Comparison of ENCODE assay signal across 10 cellular contexts in the genomic region with DNA sequence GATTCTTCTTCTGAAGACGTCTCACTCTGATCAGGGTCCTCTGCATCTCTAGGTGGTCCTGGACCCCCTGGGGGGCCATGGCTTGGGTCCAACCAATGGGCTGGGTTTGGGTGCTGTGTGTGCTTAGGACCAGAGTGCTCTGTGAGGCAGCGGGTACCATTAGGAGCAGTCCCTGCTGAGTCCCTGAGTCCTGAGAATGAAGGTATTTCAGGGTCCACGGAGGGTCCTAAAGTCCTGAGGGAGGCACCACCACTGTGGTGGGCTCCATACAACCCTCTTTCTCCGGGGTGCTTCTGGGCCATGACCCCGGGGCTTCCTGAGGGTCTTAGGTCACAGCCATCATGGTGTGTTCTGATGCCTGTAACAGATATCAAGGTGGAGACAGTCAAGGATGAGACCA. TPM values are rescaled to one million over a fixed set of nuclear protein-coding genes. Genes with fewer than 3 reads are reported as not detected.
DNase-seq lines count a peak whose midpoint lies in the region; ATAC-seq, FAIRE-seq and TF ChIP-seq lines count a peak whose summit lies in the region.
"Had no signal": no experiment of that assay in that cellular context is flagged by ENCODE, and none has a peak within 500 bp of the region (broad histone marks: within the 10 kb centered on the region; RNA-seq: fewer than 3 reads in every experiment).

No MANE protein-coding gene starts in this region.

- H3K9me3 ChIP-seq in kidney (ENCODE audit: control insufficient read depth in 1 of 2, low read length in 2 of 2) (no peaks in the 10 kb centered on the region), thoracic aorta (no peaks in the 10 kb centered on the region)

- H3K27ac Mint-ChIP-seq in activated naive CD8-positive, alpha-beta T cell = peak overlapping the region; percentile 92

- H3K27me3 ChIP-seq in thoracic aorta (replicated peaks; ENCODE audit: insufficient read depth) = no peaks in the 10 kb centered on the region

- no peaks in the 10 kb centered on the region for H3K9me3 Mint-ChIP-seq in activated T-cell treated with anti-CD3 and anti-CD28 coated beads, Interleukin-2, amount 50 U/mL, for 4 hours
- H3K9me3 Mint-ChIP-seq in activated naive CD8-positive, alpha-beta T cell (ENCODE audit: low read depth) = no peaks in the 10 kb centered on the region

- no peaks in the 10 kb centered on the region for H3K36me3 ChIP-seq in kidney (ENCODE audit: control insufficient read depth in 1 of 2, insufficient read depth in 2 of 2, low read length in 2 of 2)
- no peaks in the 10 kb centered on the region for H3K36me3 ChIP-seq in thoracic aorta

- peak overlapping the region; percentile 93 for H3K4me3 Mint-ChIP-seq in activated T-cell treated with anti-CD3 and anti-CD28 coated beads, Interleukin-2, amount 50 U/mL, for 4 hours
- H3K4me3 Mint-ChIP-seq in activated naive CD8-positive, alpha-beta T cell = peak overlapping the region; percentile 97

- H3K36me3 Mint-ChIP-seq in activated T-cell treated with anti-CD3 and anti-CD28 coated beads, Interleukin-2, amount 50 U/mL, for 4 hours (ENCODE audit: insufficient read depth) = peaks cover 13% of the 10 kb centered on the region
- H3K36me3 Mint-ChIP-seq in activated naive CD8-positive, alpha-beta T cell = peaks cover 6% of the 10 kb centered on the region

- H3K4me1 Mint-ChIP-seq in activated T-cell treated with anti-CD3 and anti-CD28 coated beads, Interleukin-2, amount 50 U/mL, for 4 hours (ENCODE audit: low read depth) = peaks cover 50% of the 10 kb centered on the region
- H3K4me1 Mint-ChIP-seq in activated naive CD8-positive, alpha-beta T cell (ENCODE audit: low read depth) = peaks cover 60% of the 10 kb centered on the region

- H3K27ac ChIP-seq in kidney (ENCODE audit: low read depth in 2 of 2, low read length in 2 of 2) = peak overlapping the region in 1 of 2 donors; percentile 69
- H3K27ac ChIP-seq in thoracic aorta = peak overlapping the region; percentile 89 to 91

- FAIRE-seq in kidney (lab: Jason Lieb, UNC) = no peak

- peaks cover 5 to 16% of the 10 kb centered on the region in 2 donors for H3K4me1 ChIP-seq in kidney (ENCODE audit: control insufficient read depth in 1 of 2, insufficient read depth in 1 of 2, low read depth in 1 of 2, low read length in 2 of 2)
- H3K4me1 ChIP-seq in thoracic aorta (ENCODE audit: control insufficient read depth in 1 of 2, low read depth in 2 of 2) = peaks cover 25 to 66% of the 10 kb centered on the region in 2 donors

- TF ChIP-seq CTCF in kidney (IDR thresholded peaks at IDR 0.05; ENCODE audit: borderline replicate concordance, extremely low read depth, insufficient read depth) (no peak), thoracic aorta (IDR thresholded peaks at IDR 0.05) (no peak)

- intact Hi-C loops in kidney (cut with DNase I) = no loop called here

- H3K9ac ChIP-seq in kidney (ENCODE audit: low read length in 2 of 2) = peak overlapping the region in 1 of 2 donors; percentile 5

- no peak for ATAC-seq in activated T-cell treated with anti-CD3 and anti-CD28 coated beads, Interleukin-2, amount 50 U/mL, for 4 hours
- ATAC-seq in thoracic aorta (ENCODE audit: insufficient number of reproducible peaks, low FRiP score, low read depth) (no peak), GM21737 (IDR thresholded peaks at IDR 0.05; ENCODE audit: unreplicated experiment) (no peak), HG03039 (IDR thresholded peaks at IDR 0.05; ENCODE audit: unreplicated experiment) (no peak)

- no peak for DNase-seq in activated T-cell treated with anti-CD3 and anti-CD28 coated beads, Interleukin-2, amount 50 U/mL, for 4 hours
- no peak for DNase-seq in activated T-cell treated with anti-CD3 and anti-CD28 coated beads, Interleukin-2, amount 50 U/mL, for 1 hour
- DNase-seq in kidney (no peak), thoracic aorta (ENCODE audit: low spot score) (no peak), ecto neural progenitor cell (ENCODE audit: low spot score) (no peak)
- DNase-seq: GOT3, SHP77 treated with DMSO at 0.1 percent for 48 hours had no signal

- H3K4me3 ChIP-seq in kidney (ENCODE audit: low read length in 2 of 2) (peak overlapping the region; percentile 60 to 95), thoracic aorta (peak overlapping the region; percentile 79)

- no peaks in the 10 kb centered on the region for H3K27me3 Mint-ChIP-seq in activated T-cell treated with anti-CD3 and anti-CD28 coated beads, Interleukin-2, amount 50 U/mL, for 4 hours (ENCODE audit: low read depth)
- no peaks in the 10 kb centered on the region for H3K27me3 Mint-ChIP-seq in activated naive CD8-positive, alpha-beta T cell

RNA-seq across cellular contexts. Expression of a gene that starts 1.0 kb away (rescaled TPM):
- total RNA-seq in activated T-cell treated with anti-CD3 and anti-CD28 coated beads, Interleukin-2, amount 50 U/mL, for 4 hours = 10 to 100 TPM; 32.4 to 38.2 (median 33.5) TPM
- 37.9 TPM for total RNA-seq in kidney
- polyA plus RNA-seq in kidney (ENCODE audit: insufficient read depth, low read depth, low replicate concordance) = 18.9 TPM
- total RNA-seq in thoracic aorta = 10 to 100 TPM; 27.5 to 39.6 TPM

RNA-seq across cellular contexts. Expression of a gene that starts 10.5 kb away (rescaled TPM):
- total RNA-seq in activated T-cell treated with anti-CD3 and anti-CD28 coated beads, Interleukin-2, amount 50 U/mL, for 4 hours = 10 to 100 TPM; 45.9 to 57.0 (median 49.9) TPM
- total RNA-seq in kidney (51.2 TPM), thoracic aorta (10 to 100 TPM; 13.8 to 16.2 TPM)
- polyA plus RNA-seq in kidney (ENCODE audit: insufficient read depth, low read depth, low replicate concordance) = 75.9 TPM

RNA-seq across cellular contexts. Expression of a gene that starts 10.8 kb away (rescaled TPM):
- total RNA-seq in activated T-cell treated with anti-CD3 and anti-CD28 coated beads, Interleukin-2, amount 50 U/mL, for 4 hours = 10 to 100 TPM; 65.8 to 78.5 (median 69.6) TPM
- total RNA-seq in kidney = 51.1 TPM
- 109 TPM for polyA plus RNA-seq in kidney (ENCODE audit: insufficient read depth, low read depth, low replicate concordance)
- 10 to 100 TPM; 39.1 to 49.2 TPM for total RNA-seq in thoracic aorta

RNA-seq across cellular contexts. Expression of a gene that starts 14.4 kb away (rescaled TPM):
- total RNA-seq in activated T-cell treated with anti-CD3 and anti-CD28 coated beads, Interleukin-2, amount 50 U/mL, for 4 hours = not detected
- total RNA-seq in kidney (8.8 TPM), thoracic aorta (10 to 100 TPM; 72.9 to 85.0 TPM)
- polyA plus RNA-seq in kidney (ENCODE audit: insufficient read depth, low read depth, low replicate concordance) = 2.0 TPM
